In the genomic region with DNA sequence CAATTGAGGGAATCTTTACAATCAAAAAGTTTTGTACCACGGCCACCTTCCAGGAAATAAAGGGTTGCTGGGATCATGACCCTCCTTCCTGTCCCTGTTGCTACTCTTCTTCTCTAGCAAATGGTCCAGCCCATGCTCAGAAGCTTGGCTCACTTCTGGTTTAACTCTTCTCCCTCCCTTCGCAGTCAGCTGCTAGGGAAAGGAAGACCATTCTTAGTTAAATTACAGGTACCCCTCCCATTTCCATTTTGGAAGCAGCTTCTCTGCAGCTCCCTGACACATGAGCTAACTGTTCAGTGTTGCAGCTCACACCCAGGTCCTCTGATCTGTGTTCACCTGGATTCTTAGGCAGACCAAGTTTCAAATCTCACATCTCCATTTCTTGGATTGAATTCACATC, we compare ENCODE assay signal across 15 cellular contexts.
DNase-seq lines count a peak whose midpoint lies in the region; ATAC-seq and TF ChIP-seq lines count a peak whose summit lies in the region.
"Had no signal": no experiment of that assay in that cellular context is flagged by ENCODE, and none has a peak within 500 bp of the region (broad histone marks: within the 10 kb centered on the region; RNA-seq: fewer than 3 reads in every experiment).

No MANE protein-coding gene starts in this region.

- no peak overlapping the region for H4K8ac ChIP-seq in H9 (replicated peaks; ENCODE audit: insufficient read length, low read depth, low read length)

- peaks cover 69% of the 10 kb centered on the region for H3K4me1 Mint-ChIP-seq in T-helper 1 cell treated with Interleukin-12 subunit alpha and Interleukin-12 subunit beta and Interleukin-4 antibody, amounts not matched to agents 30 μg/mL and 1 μg/mL, for 36 hours (ENCODE audit: low read depth)
- H3K4me1 Mint-ChIP-seq in H9 = peaks cover 33 to 36% of the 10 kb centered on the region in 2 experiments
- H3K4me1 Mint-ChIP-seq in activated naive CD8-positive, alpha-beta T cell (ENCODE audit: low read depth) = peaks cover 77% of the 10 kb centered on the region
- H3K4me1 Mint-ChIP-seq in natural killer cell = peaks cover 71 to 81% of the 10 kb centered on the region in 2 donors

- peaks cover 8% of the 10 kb centered on the region for H3K4me1 ChIP-seq in H9 (ENCODE audit: insufficient read depth, low read length)

- peaks cover 39% of the 10 kb centered on the region for H3K36me3 Mint-ChIP-seq in T-helper 1 cell treated with Interleukin-12 subunit alpha and Interleukin-12 subunit beta and Interleukin-4 antibody, amounts not matched to agents 30 μg/mL and 1 μg/mL, for 36 hours (ENCODE audit: low read depth)
- H3K36me3 Mint-ChIP-seq in H9 (ENCODE audit: insufficient read depth in 1 of 3, low read depth in 3 of 3) = no peaks in the 10 kb centered on the region; a peak in 1 of 7 replicates
- H3K36me3 Mint-ChIP-seq in activated naive CD8-positive, alpha-beta T cell = peaks cover 9% of the 10 kb centered on the region
- no peaks in the 10 kb centered on the region for H3K36me3 Mint-ChIP-seq in natural killer cell

- peak overlapping the region; percentile 70 for H3K4me3 Mint-ChIP-seq in T-helper 1 cell treated with Interleukin-12 subunit alpha and Interleukin-12 subunit beta and Interleukin-4 antibody, amounts not matched to agents 30 μg/mL and 1 μg/mL, for 36 hours
- H3K4me3 Mint-ChIP-seq in H9 (no peak overlapping the region), natural killer cell (no peak overlapping the region)
- peak overlapping the region; percentile 94 for H3K4me3 Mint-ChIP-seq in activated naive CD8-positive, alpha-beta T cell

- no peak overlapping the region for H4K5ac ChIP-seq in H9 (ENCODE audit: insufficient read length, low read depth, low read length)

- H3K27ac ChIP-seq in H9 (ENCODE audit: insufficient read length, low read depth, low read length) = no peak overlapping the region
- H3K27ac ChIP-seq: 22Rv1, hepatocyte, KMS-11, left lung had no signal

- no peak overlapping the region for H3K9ac ChIP-seq in H9 (ENCODE audit: extremely low read depth, insufficient read length, low read length)
- H3K9ac ChIP-seq: KMS-11, SK-N-SH had no signal

- H3K4me2 ChIP-seq in H9 (ENCODE audit: insufficient read depth, insufficient read length, low read length) = peak overlapping the region; percentile 13
- H3K4me2 ChIP-seq: hepatocyte, KMS-11, SK-N-SH had no signal

- WGBS in H9 (ENCODE audit: extremely low coverage, insufficient read length, low lambda C conversion rate) = no CpG with 5 or more reads among the region's 2 CpGs

- intact Hi-C loops in natural killer cell (cut with micrococcal nuclease) = no loop called here

- no peak overlapping the region for H3K56ac ChIP-seq in H9 (ENCODE audit: insufficient read length, low read depth, low read length)

- no peaks in the 10 kb centered on the region for H3K9me3 Mint-ChIP-seq in T-helper 1 cell treated with Interleukin-12 subunit alpha and Interleukin-12 subunit beta and Interleukin-4 antibody, amounts not matched to agents 30 μg/mL and 1 μg/mL, for 36 hours
- H3K9me3 Mint-ChIP-seq in H9 (no peaks in the 10 kb centered on the region), natural killer cell (no peaks in the 10 kb centered on the region)
- no peaks in the 10 kb centered on the region for H3K9me3 Mint-ChIP-seq in activated naive CD8-positive, alpha-beta T cell (ENCODE audit: low read depth)

- no peak overlapping the region for H2BK20ac ChIP-seq in H9 (ENCODE audit: low read depth, low read length, poor library complexity, severe bottlenecking)

- H3K27me3 ChIP-seq in H9 (ENCODE audit: insufficient read depth, low read length) = no peaks in the 10 kb centered on the region
- H3K27me3 ChIP-seq: hepatocyte, left lung had no signal

- H2BK15ac ChIP-seq in H9 (ENCODE audit: low read depth, low read length) = no peak overlapping the region

- H2BK12ac ChIP-seq in H9 (ENCODE audit: insufficient read length, low read depth, low read length) = no peak overlapping the region

- H2BK5ac ChIP-seq in H9 (ENCODE audit: insufficient read length, low read length) = no peak overlapping the region

- no peak for ATAC-seq in natural killer cell
- ATAC-seq: left lung, PC-3 had no signal

- H4K20me1 ChIP-seq in H9 (ENCODE audit: control insufficient read depth, insufficient read depth, insufficient read length) = no peaks in the 10 kb centered on the region

- H3K27me3 Mint-ChIP-seq in T-helper 1 cell treated with Interleukin-12 subunit alpha and Interleukin-12 subunit beta and Interleukin-4 antibody, amounts not matched to agents 30 μg/mL and 1 μg/mL, for 36 hours (ENCODE audit: low read depth) = no peaks in the 10 kb centered on the region
- H3K27me3 Mint-ChIP-seq in H9 (ENCODE audit: low read depth) (no peaks in the 10 kb centered on the region), natural killer cell (ENCODE audit: low read depth in 2 of 2) (no peaks in the 10 kb centered on the region)
- H3K27me3 Mint-ChIP-seq in activated naive CD8-positive, alpha-beta T cell = no peaks in the 10 kb centered on the region

- TF ChIP-seq CTCF in H9 (conservative IDR thresholded peaks at IDR 0.05) (no peak), natural killer cell (IDR thresholded peaks at IDR 0.05) (no peak)

- no peak overlapping the region for H3T11ph ChIP-seq in H9 (ENCODE audit: low read length)

- no peak overlapping the region for H2AK5ac ChIP-seq in H9 (ENCODE audit: insufficient read length, low read length)

- no peak overlapping the region for H3K18ac ChIP-seq in H9 (ENCODE audit: insufficient read length, low read depth, low read length)

- H3K27ac Mint-ChIP-seq in T-helper 1 cell treated with Interleukin-12 subunit alpha and Interleukin-12 subunit beta and Interleukin-4 antibody, amounts not matched to agents 30 μg/mL and 1 μg/mL, for 36 hours = peak overlapping the region; percentile 82
- peak overlapping the region in 2 of 3 experiments; percentile 33 to 53; a peak in 3 of 7 replicates for H3K27ac Mint-ChIP-seq in H9
- H3K27ac Mint-ChIP-seq in activated naive CD8-positive, alpha-beta T cell = peak overlapping the region; percentile 88
- peak overlapping the region; percentile 49 to 73 for H3K27ac Mint-ChIP-seq in natural killer cell

- H3K23me2 ChIP-seq in H9 (ENCODE audit: insufficient read length, low read depth, low read length, poor library complexity, severe bottlenecking) = no peaks in the 10 kb centered on the region

- peak overlapping the region; percentile 52 for H2AFZ ChIP-seq in H9 (ENCODE audit: low read length)
- H2AFZ ChIP-seq: hepatocyte had no signal

- H3K4ac ChIP-seq in H9 (ENCODE audit: low read depth, low read length) = no peak overlapping the region

- H3K23ac ChIP-seq in H9 (ENCODE audit: insufficient read length, low read depth, low read length) = no peak overlapping the region

- H3K79me2 ChIP-seq in H9 (ENCODE audit: insufficient read depth, low read length) = no peaks in the 10 kb centered on the region
- H3K79me2 ChIP-seq: hepatocyte had no signal

- no peak for DNase-seq in T-helper 1 cell
- peak; percentile 36 for DNase-seq in H9
- DNase-seq in natural killer cell = no peak
- no peak for DNase-seq in NCI-H510A (lab: John Stamatoyannopoulos, UW)
- no peak for DNase-seq in H4 (ENCODE audit: low spot score)
- DNase-seq in medulla oblongata (ENCODE audit: extremely low spot score) = no peak
- DNase-seq: left lung, PC-3, SK-N-SH, substantia nigra had no signal

- no peak overlapping the region for H2BK120ac ChIP-seq in H9 (ENCODE audit: low read depth, low read length, poor library complexity, severe bottlenecking)

- H3K14ac ChIP-seq in H9 (ENCODE audit: insufficient read depth, low read length) = no peak overlapping the region

- no peaks in the 10 kb centered on the region for H3K79me1 ChIP-seq in H9 (ENCODE audit: insufficient read depth, low read depth, low read length, poor library complexity, severe bottlenecking)

- H3K9me3 ChIP-seq in H9 (ENCODE audit: control insufficient read depth, low read depth, low read length) = no peaks in the 10 kb centered on the region
- H3K9me3 ChIP-seq: left lung, SK-N-SH had no signal

- H4K91ac ChIP-seq in H9 (ENCODE audit: insufficient read length, low read depth, low read length) = no peak overlapping the region

Comparison
In these comparisons a context has a peak if more than half of its experiments do, and no peak if none do; other contexts are left out.
1. H3K4me3 Mint-ChIP-seq: peak in T-helper 1 cell treated with Interleukin-12 subunit alpha and Interleukin-12 subunit beta and Interleukin-4 antibody, amounts not matched to agents 30 μg/mL and 1 μg/mL, for 36 hours (single experiment) and activated naive CD8-positive, alpha-beta T cell (single experiment); none in H9 (0 of 2) and natural killer cell (single experiment).
2. Peak in every context shown above with its lines, with median percentiles within 50 percentile points of each other: H3K27ac Mint-ChIP-seq.